ENCODE assay signal across 24 cellular contexts in genomic region chr3:119156868-119157267, GRCh38. TPM values are rescaled to one million over a fixed set of nuclear protein-coding genes. Genes with fewer than 3 reads are reported as not detected.
"Had no signal": no experiment of that assay in that cellular context is flagged by ENCODE, and none has a peak within 500 bp of the region (broad histone marks: within the 10 kb centered on the region; RNA-seq: fewer than 3 reads in every experiment).

No MANE protein-coding gene starts in this region.

- H3K4me1 ChIP-seq: adrenal gland had no signal

- H3K36me3 ChIP-seq: adrenal gland, MG63 had no signal

- H3K27ac ChIP-seq: adrenal gland, PC-9 had no signal

- ATAC-seq: activated CD8-positive, alpha-beta T cell treated with anti-CD3 and anti-CD28 coated beads, Interleukin-2, amount 10 ng/mL, durations not matched to agents 7 days and 5 days; WTC11 had no signal

- H3K27me3 ChIP-seq: adrenal gland had no signal

- DNase-seq: activated CD4-positive, alpha-beta T cell treated with anti-CD3 and anti-CD28 coated beads for 48 hours; activated CD4-positive, alpha-beta T cell treated with anti-CD3 and anti-CD28 coated beads, Interleukin-2, amount 50 U/mL, for 4 hours; activated CD4-positive, CD25-positive, alpha-beta regulatory T cell treated with anti-CD3 and anti-CD28 coated beads, Interleukin-2, amount 50 U/mL, for 72 hours; activated CD8-positive, alpha-beta memory T cell treated with anti-CD3 and anti-CD28 coated beads, Interleukin-2, amount 50 U/mL, for 48 hours; activated CD8-positive, alpha-beta T cell treated with anti-CD3 and anti-CD28 coated beads, Interleukin-2, amount 10 ng/mL, durations not matched to agents 7 days and 5 days; activated naive CD4-positive, alpha-beta T cell treated with anti-CD3 and anti-CD28 coated beads, Interleukin-2, amount 50 U/mL, for 16 hours; activated naive CD8-positive, alpha-beta T cell treated with anti-CD3 and anti-CD28 coated beads, Interleukin-2, amount 10 ng/mL, durations not matched to agents 7 days and 5 days; activated T-cell treated with anti-CD3 and anti-CD28 coated beads, Interleukin-2, amount 50 U/mL, for 1 hour; adrenal gland; anterior cingulate cortex; cerebellar nuclear complex; MG63; NCI-H1092; NCI-H1417; NCI-H1930; NCI-H2171; NCI-H2227 treated with DMSO at 0.1 percent for 48 hours; NCI-H526; NCI-H774; PC-9; SIG-M5 had no signal

- H3K4me3 ChIP-seq: adrenal gland, MG63, PC-9 had no signal

RNA-seq across cellular contexts. Expression of gene TEX55, which starts 10.9 kb away (rescaled TPM):
- total RNA-seq: activated CD8-positive, alpha-beta T cell treated with anti-CD3 and anti-CD28 coated beads, Interleukin-2, amount 10 ng/mL, durations not matched to agents 7 days and 5 days; activated naive CD8-positive, alpha-beta T cell treated with anti-CD3 and anti-CD28 coated beads, Interleukin-2, amount 10 ng/mL, durations not matched to agents 7 days and 5 days; adrenal gland; cardiac septum; NCI-H460; PC-9; WTC11 had no signal
- polyA plus RNA-seq: adrenal gland had no signal

RNA-seq across cellular contexts. Expression of gene UPK1B, which starts 16.5 kb away (rescaled TPM):
- total RNA-seq: activated CD8-positive, alpha-beta T cell treated with anti-CD3 and anti-CD28 coated beads, Interleukin-2, amount 10 ng/mL, durations not matched to agents 7 days and 5 days; activated naive CD8-positive, alpha-beta T cell treated with anti-CD3 and anti-CD28 coated beads, Interleukin-2, amount 10 ng/mL, durations not matched to agents 7 days and 5 days; adrenal gland; cardiac septum; NCI-H460; PC-9 had no signal
